Comparison of ENCODE assay signal across 16 cellular contexts in the genomic region with DNA sequence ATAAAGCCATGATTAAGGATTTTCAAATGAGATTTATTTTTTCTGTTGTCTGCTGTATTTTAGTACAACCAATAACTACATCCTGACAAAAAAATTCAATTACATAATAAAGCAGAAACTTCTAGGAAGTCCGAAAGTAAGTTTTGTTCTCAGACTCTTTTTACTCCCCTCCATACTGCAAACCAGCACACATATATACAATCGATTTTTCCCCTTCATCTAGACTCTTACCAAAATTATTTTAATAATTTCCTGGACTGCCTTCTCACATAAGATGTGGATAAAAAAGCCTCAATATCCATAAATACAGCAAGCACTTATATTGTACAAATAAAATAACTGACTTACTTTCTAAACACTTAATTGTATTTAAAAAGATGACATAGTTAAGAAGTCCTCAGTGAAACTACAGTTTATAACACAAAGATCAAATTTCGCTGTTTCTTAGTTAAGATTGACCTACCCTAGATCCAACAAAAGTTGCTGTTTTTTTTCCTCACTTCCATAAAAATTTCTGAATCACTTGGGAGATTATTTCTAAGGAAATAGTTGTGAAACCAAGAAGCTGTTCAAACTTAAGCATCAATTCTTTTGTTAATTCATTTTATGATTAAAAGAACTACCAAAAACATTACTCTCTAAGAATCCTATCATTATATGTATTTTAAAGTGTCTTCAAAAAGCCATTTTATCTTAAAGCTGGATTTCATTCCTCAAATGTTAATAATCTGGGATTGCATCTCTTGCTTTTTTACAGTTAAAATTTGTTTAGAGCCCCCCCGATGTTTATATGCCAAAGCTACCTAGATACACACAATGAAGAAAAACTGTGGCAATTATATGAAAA.
DNase-seq lines count a peak whose midpoint lies in the region; ATAC-seq and TF ChIP-seq lines count a peak whose summit lies in the region.
"Had no signal": no experiment of that assay in that cellular context is flagged by ENCODE, and none has a peak within 500 bp of the region (broad histone marks: within the 10 kb centered on the region; RNA-seq: fewer than 3 reads in every experiment).

No MANE protein-coding gene starts in this region.

- H3K27me3 ChIP-seq in ACC112 (ENCODE audit: insufficient read depth, low read length) (no peaks in the 10 kb centered on the region), kidney epithelial cell (ENCODE audit: control insufficient read depth, insufficient read depth, low read length) (no peaks in the 10 kb centered on the region)
- H3K27me3 ChIP-seq: testis had no signal

- no peaks in the 10 kb centered on the region for H3K9me3 ChIP-seq in HEK293 (ENCODE audit: control insufficient read depth, insufficient read depth, low read depth, low read length)
- H3K9me3 ChIP-seq: psoas muscle, testis had no signal

- H3K79me2 ChIP-seq in ACC112 (ENCODE audit: control insufficient read depth, insufficient read depth, low read length, unreplicated experiment): peaks cover 97% of the 10 kb centered on the region

- peak overlapping the region; percentile 100 for H3K27ac ChIP-seq in ACC112 (ENCODE audit: low read depth, low read length)
- H3K27ac ChIP-seq in HEK293 (ENCODE audit: extremely low read depth, low read depth, low read length): no peak overlapping the region
- H3K27ac ChIP-seq: psoas muscle, testis had no signal

- H3K36me3 ChIP-seq in ACC112 (ENCODE audit: insufficient read depth, low read length): peaks cover 21% of the 10 kb centered on the region
- no peaks in the 10 kb centered on the region for H3K36me3 ChIP-seq in HEK293 (ENCODE audit: control insufficient read depth in 2 of 2, insufficient read depth in 1 of 2, low read length in 2 of 2)
- H3K36me3 ChIP-seq in kidney epithelial cell (ENCODE audit: control insufficient read depth, insufficient read depth, low read length): no peaks in the 10 kb centered on the region

- peak in 1 of 2 donors; percentile 39 for DNase-seq in cardiac fibroblast (ENCODE audit: low read depth in 2 of 2)
- no peak for DNase-seq in kidney epithelial cell (ENCODE audit: low read depth)
- DNase-seq in SIG-M5 treated with dmso at 0.1 percent for 504 hours (lab: John Stamatoyannopoulos, UW; ENCODE audit: unreplicated experiment): no peak
- DNase-seq in NCI-H128 (lab: John Stamatoyannopoulos, UW; ENCODE audit: unreplicated experiment): no peak
- no peak for DNase-seq in lower leg skin (ENCODE audit: low spot score in 2 of 2)
- DNase-seq: activated CD4-positive, alpha-beta memory T cell treated with anti-CD3 and anti-CD28 coated beads, Interleukin-2, amount 10 ng/mL, durations not matched to agents 7 days and 5 days; activated effector memory CD4-positive, alpha-beta T cell treated with anti-CD3 and anti-CD28 coated beads, Interleukin-2, amount 50 U/mL, for 16 hours; effector memory CD8-positive, alpha-beta T cell; left cardiac atrium; NCI-H187; NCI-H510A; psoas muscle; testis had no signal

- POLR2A ChIA-PET in HEK293 (lab: Yijun Ruan, JAX): interaction anchor here (1.3 kb wide), 1 partner anchor 452 kb away, joined by 3 read pairs; no protein-coding TSS in a partner anchor

- intact Hi-C loops in lower leg skin (cut with DNase I; ENCODE audit: low total_unique reads): no loop called here

- TF ChIP-seq CTCF in HEK293 (tag by site-specific recombination; IDR thresholded peaks at IDR 0.05) (no peak), cardiac fibroblast (IDR thresholded peaks at IDR 0.05; ENCODE audit: low read depth, low read length) (no peak), kidney epithelial cell (IDR thresholded peaks at IDR 0.05; ENCODE audit: insufficient read depth, low read length, poor library complexity, severe bottlenecking) (no peak), lower leg skin (IDR thresholded peaks at IDR 0.05) (no peak)

- H3K4me3 ChIP-seq in ACC112 (ENCODE audit: low read depth, low read length) (peak overlapping the region; percentile 98), HEK293 (ENCODE audit: low read depth, low read length) (peak overlapping the region; percentile 98), cardiac fibroblast (replicated peaks in 1 of 2; ENCODE audit: low read depth in 2 of 2, low read length in 2 of 2) (peak overlapping the region; percentile 21 to 82), kidney epithelial cell (ENCODE audit: low read depth, low read length) (peak overlapping the region; percentile 94), lower leg skin (ENCODE audit: low read depth, poor library complexity, severe bottlenecking) (no peak overlapping the region)
- H3K4me3 ChIP-seq: psoas muscle, testis had no signal

- H3K4me1 ChIP-seq in ACC112 (ENCODE audit: control insufficient read depth, insufficient read depth, low read length, unreplicated experiment) (peaks cover 41% of the 10 kb centered on the region), HEK293 (ENCODE audit: control insufficient read depth, insufficient read depth, low read length) (peaks cover 20% of the 10 kb centered on the region)
- H3K4me1 ChIP-seq: testis had no signal

- WGBS in lower leg skin, 2 donors: 85% methylated on average over 4 of the region's 4 CpGs

- no peak overlapping the region for H2AFZ ChIP-seq in ACC112 (ENCODE audit: low read length, unreplicated experiment)

- ATAC-seq in GM21381 (IDR thresholded peaks at IDR 0.05; ENCODE audit: unreplicated experiment): no peak
- ATAC-seq: effector memory CD8-positive, alpha-beta T cell; left cardiac atrium; psoas muscle had no signal

- CTCF ChIA-PET in HEK293 (lab: Yijun Ruan, JAX): interaction anchor here (0.5 to 0.7 kb wide), 4 partner anchors 26 to 158 kb away, joined by 3 to 5 read pairs (median 4); no protein-coding TSS in a partner anchor

- TF ChIP-seq POLR2A in lower leg skin (IDR thresholded peaks at IDR 0.05): no peak

TF ChIP-seq in HEK293, 187 proteins besides CTCF, POLR2A, EP300 and RAD21:
- TF ChIP-seq, protein P1, sequence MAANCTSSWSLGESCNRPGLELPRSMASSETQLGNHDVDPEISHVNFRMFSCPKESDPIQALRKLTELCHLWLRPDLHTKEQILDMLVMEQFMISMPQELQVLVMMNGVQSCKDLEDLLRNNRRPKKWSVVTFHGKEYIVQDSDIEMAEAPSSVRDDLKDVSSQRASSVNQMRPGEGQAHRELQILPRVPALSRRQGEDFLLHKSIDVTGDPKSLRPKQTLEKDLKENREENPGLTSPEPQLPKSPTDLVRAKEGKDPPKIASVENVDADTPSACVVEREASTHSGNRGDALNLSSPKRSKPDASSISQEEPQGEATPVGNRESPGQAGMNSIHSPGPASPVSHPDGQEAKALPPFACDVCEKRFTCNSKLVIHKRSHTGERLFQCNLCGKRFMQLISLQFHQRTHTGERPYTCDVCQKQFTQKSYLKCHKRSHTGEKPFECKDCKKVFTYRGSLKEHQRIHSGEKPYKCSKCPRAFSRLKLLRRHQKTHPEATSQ (tag by site-specific recombination; IDR thresholded peaks at IDR 0.05): no peak
- no peak for TF ChIP-seq HOXD13 (CRISPR knock-in tag; IDR thresholded peaks at IDR 0.05; ENCODE audit: borderline replicate concordance)
- TF ChIP-seq, protein P2, sequence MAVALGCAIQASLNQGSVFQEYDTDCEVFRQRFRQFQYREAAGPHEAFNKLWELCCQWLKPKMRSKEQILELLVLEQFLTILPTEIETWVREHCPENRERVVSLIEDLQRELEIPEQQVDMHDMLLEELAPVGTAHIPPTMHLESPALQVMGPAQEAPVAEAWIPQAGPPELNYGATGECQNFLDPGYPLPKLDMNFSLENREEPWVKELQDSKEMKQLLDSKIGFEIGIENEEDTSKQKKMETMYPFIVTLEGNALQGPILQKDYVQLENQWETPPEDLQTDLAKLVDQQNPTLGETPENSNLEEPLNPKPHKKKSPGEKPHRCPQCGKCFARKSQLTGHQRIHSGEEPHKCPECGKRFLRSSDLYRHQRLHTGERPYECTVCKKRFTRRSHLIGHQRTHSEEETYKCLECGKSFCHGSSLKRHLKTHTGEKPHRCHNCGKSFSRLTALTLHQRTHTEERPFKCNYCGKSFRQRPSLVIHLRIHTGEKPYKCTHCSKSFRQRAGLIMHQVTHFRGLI (tag by site-specific recombination; IDR thresholded peaks at IDR 0.05): no peak
- no peak for TF ChIP-seq GLI4 (tag by site-specific recombination; IDR thresholded peaks at IDR 0.05)
- TF ChIP-seq ZNF426 (tag by site-specific recombination; IDR thresholded peaks at IDR 0.05): 0 out of 2 replicates have a peak, but pooled peaks have one; percentile 5
- no peak for TF ChIP-seq BCL11A (tag by site-specific recombination; IDR thresholded peaks at IDR 0.05; ENCODE audit: low read depth)
- no peak for TF ChIP-seq ZNF138 (tag by site-specific recombination; IDR thresholded peaks at IDR 0.05; ENCODE audit: borderline replicate concordance)
